ENCODE assay signal across 1 cellular context in genomic region chr2:46737577-46737976, GRCh38.
TF ChIP-seq lines count a peak whose summit lies in the region.

No MANE protein-coding gene starts in this region.

TF ChIP-seq in SK-N-SH, 30 proteins besides CTCF, POLR2A, EP300 and RAD21 (continued from another document):
- peak; percentile 74; the same call in 1 of the 2 replicates for TF ChIP-seq FOSL2 (IDR thresholded peaks at IDR 0.05; ENCODE audit: borderline replicate concordance, low read depth)
